ENCODE assay signal across 8 cellular contexts in the genomic region with DNA sequence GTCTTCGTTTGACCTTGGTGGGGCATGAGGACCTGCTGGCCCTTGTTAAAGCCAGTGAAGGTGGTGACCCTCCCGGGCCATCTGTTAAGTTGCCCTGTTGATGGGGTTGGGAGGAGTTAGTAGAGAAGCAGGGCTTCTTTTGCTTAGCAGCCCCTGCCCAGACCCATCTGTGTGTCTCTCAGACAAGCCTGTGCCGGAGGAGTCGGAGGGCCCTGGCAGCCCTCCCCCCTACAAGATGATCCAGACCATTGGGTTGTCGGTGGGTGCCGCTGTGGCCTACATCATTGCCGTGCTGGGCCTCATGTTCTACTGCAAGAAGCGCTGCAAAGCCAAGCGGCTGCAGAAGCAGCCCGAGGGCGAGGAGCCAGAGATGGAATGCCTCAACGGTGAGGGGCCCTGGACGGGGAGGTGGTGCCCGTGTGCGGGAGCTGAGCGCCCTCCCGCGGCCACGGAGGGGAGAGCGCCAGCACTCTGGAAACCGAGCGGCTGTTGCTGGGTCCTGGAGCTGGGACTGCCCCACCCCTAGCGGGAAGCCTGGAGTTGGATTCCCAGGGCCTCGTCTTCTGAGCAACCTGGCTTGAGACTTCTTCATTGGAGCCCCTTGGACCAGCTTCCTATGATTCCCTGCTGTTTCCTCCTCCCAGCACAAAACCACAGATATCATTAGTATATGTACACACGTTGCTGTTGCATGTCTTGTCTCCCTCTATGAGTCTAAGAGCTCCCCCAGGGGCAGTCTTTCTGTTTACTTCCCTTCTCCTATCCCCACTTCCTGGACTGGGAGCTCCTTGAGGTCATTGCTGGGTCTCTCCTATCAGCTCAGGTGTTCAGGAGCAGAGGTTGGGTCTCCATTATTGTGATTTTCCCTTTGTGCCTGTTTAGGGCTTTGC. TPM values are rescaled to one million over a fixed set of nuclear protein-coding genes. Genes with fewer than 3 reads are reported as not detected.
DNase-seq lines count a peak whose midpoint lies in the region; ATAC-seq and TF ChIP-seq lines count a peak whose summit lies in the region.

No MANE protein-coding gene starts in this region.

- DNase-seq in GDM1 (lab: John Stamatoyannopoulos, UW) (peak; percentile 15), NCI-H510A (lab: John Stamatoyannopoulos, UW) (peak; percentile 77), choroid plexus epithelial cell (ENCODE audit: low read depth) (peak; percentile 96), left lobe of liver (ENCODE audit: low spot score) (peak; percentile 76)
- DNase-seq in activated CD4-positive, alpha-beta T cell treated with anti-CD3 and anti-CD28 coated beads, Interleukin-2, amount 10 ng/mL, durations not matched to agents 24 days and 14 days, result peak; percentile 94
- DNase-seq in stimulated activated CD4-positive, alpha-beta T cell treated with anti-CD3 and anti-CD28 coated beads, Interleukin-2, amount 100 ng/mL, for 4 hours (ENCODE audit: low read depth), result peak; percentile 44

- peak overlapping the region; percentile 78 for H3K27ac Mint-ChIP-seq in activated CD4-positive, alpha-beta T cell treated with anti-CD3 and anti-CD28 coated beads, Interleukin-2, amount 10 ng/mL, durations not matched to agents 24 days and 14 days

- no peaks in the 10 kb centered on the region for H3K36me3 Mint-ChIP-seq in activated CD4-positive, alpha-beta T cell treated with anti-CD3 and anti-CD28 coated beads, Interleukin-2, amount 10 ng/mL, durations not matched to agents 24 days and 14 days (ENCODE audit: low read depth)

- intact Hi-C loops in activated CD4-positive, alpha-beta T cell treated with anti-CD3 and anti-CD28 coated beads, Interleukin-2, amount 10 ng/mL, durations not matched to agents 24 days and 14 days (cut with micrococcal nuclease), result loop anchor here (1.0 kb wide), 3 partner anchors 73 to 242 kb away; no protein-coding TSS in a partner anchor

- H3K4me3 ChIP-seq in choroid plexus epithelial cell (ENCODE audit: low read depth, low read length), result no peak overlapping the region

- peaks cover 4% of the 10 kb centered on the region for H3K27me3 Mint-ChIP-seq in activated CD4-positive, alpha-beta T cell treated with anti-CD3 and anti-CD28 coated beads, Interleukin-2, amount 10 ng/mL, durations not matched to agents 24 days and 14 days

- H3K4me3 Mint-ChIP-seq in activated CD4-positive, alpha-beta T cell treated with anti-CD3 and anti-CD28 coated beads, Interleukin-2, amount 10 ng/mL, durations not matched to agents 24 days and 14 days, result peak overlapping the region; percentile 24

- peaks cover 11% of the 10 kb centered on the region for H3K4me1 Mint-ChIP-seq in activated CD4-positive, alpha-beta T cell treated with anti-CD3 and anti-CD28 coated beads, Interleukin-2, amount 10 ng/mL, durations not matched to agents 24 days and 14 days

- TF ChIP-seq CTCF in choroid plexus epithelial cell (conservative IDR thresholded peaks at IDR 0.05; ENCODE audit: low read depth, low read length), result peak; percentile 97

- H3K9me3 Mint-ChIP-seq in activated CD4-positive, alpha-beta T cell treated with anti-CD3 and anti-CD28 coated beads, Interleukin-2, amount 10 ng/mL, durations not matched to agents 24 days and 14 days, result no peaks in the 10 kb centered on the region

- ATAC-seq in HG03103 (IDR thresholded peaks at IDR 0.05; ENCODE audit: low read depth, unreplicated experiment) (peak; percentile 63), left lobe of liver (peak; percentile 97), GM18517 (IDR thresholded peaks at IDR 0.05; ENCODE audit: unreplicated experiment) (no peak)

RNA-seq across cellular contexts. Expression of gene SRF, which starts 27.6 kb away (rescaled TPM):
- 54.3 and 55.2 TPM in 2 replicates for total RNA-seq in activated CD4-positive, alpha-beta T cell treated with anti-CD3 and anti-CD28 coated beads, Interleukin-2, amount 10 ng/mL, durations not matched to agents 24 days and 14 days
- 6.7 TPM for total RNA-seq in left lobe of liver

RNA-seq across cellular contexts. Expression of gene CUL9, which starts 38.5 kb away (rescaled TPM):
- total RNA-seq in activated CD4-positive, alpha-beta T cell treated with anti-CD3 and anti-CD28 coated beads, Interleukin-2, amount 10 ng/mL, durations not matched to agents 24 days and 14 days, result 38.1 and 39.4 TPM in 2 replicates
- 18.1 TPM for total RNA-seq in left lobe of liver

Comparison
In these comparisons a context has a peak if more than half of its experiments do, and no peak if none do; other contexts are left out.
1. DNase-seq: peak in every context shown above with its lines; median percentile 96 in choroid plexus epithelial cell; 94 in activated CD4-positive, alpha-beta T cell treated with anti-CD3 and anti-CD28 coated beads, Interleukin-2, amount 10 ng/mL, durations not matched to agents 24 days and 14 days; 77 in NCI-H510A; 76 in left lobe of liver; 44 in stimulated activated CD4-positive, alpha-beta T cell treated with anti-CD3 and anti-CD28 coated beads, Interleukin-2, amount 100 ng/mL, for 4 hours; 15 in GDM1.